Comparison of ENCODE assay signal across 11 cellular contexts in the genomic region with DNA sequence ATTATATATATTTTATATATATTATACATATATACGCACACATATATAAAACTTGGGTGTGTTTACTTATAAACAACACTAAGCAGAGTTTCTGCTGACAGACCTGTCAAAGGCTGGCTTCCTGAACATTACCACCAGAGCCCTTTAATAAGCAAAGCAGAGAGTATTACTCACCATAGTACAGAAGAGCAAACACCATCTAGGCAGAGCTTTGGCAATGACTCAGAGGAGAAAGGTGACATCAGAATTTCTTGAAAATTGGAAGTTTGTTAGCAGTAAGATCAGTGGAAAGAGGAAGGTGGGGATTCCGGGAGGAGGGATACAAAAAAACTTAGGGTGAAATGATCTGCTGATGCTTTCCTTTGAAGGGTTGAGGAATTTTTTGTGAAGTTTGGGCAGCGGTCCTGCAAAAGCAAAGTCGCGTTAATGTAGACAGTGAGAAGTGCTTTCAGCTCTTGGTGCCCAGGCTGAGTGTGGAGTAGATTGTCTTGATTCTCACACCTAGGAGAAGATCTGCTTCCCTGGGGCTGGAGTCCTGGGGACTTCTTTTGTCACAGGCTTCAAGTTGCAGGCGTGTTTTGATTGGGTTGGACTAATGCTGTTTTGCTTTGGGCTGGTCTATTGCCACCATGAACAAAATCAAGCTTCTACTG.
A peak's percentile ranks its signal among the peaks of the same experiment; 100 is the strongest.
DNase-seq lines count a peak whose midpoint lies in the region; ATAC-seq, FAIRE-seq and TF ChIP-seq lines count a peak whose summit lies in the region.
"Had no signal": no experiment of that assay in that cellular context is flagged by ENCODE, and none has a peak within 500 bp of the region (broad histone marks: within the 10 kb centered on the region; RNA-seq: fewer than 3 reads in every experiment).

No MANE protein-coding gene starts in this region.

- peaks cover 67% of the 10 kb centered on the region for H3K4me1 Mint-ChIP-seq in activated CD4-positive, alpha-beta T cell treated with anti-CD3 and anti-CD28 coated beads, Interleukin-2, amount 10 ng/mL, durations not matched to agents 24 days and 14 days
- H3K4me1 Mint-ChIP-seq in stimulated activated effector memory CD8-positive, alpha-beta T cell treated with anti-CD3 and anti-CD28 coated beads, Interleukin-12 subunit alpha, Interleukin-12 subunit beta, amount 100 ng/mL, for 72 hours = peaks cover 70% of the 10 kb centered on the region

- H3K4me1 ChIP-seq in PC-9 (replicated peaks; ENCODE audit: insufficient read depth) (peaks cover 41% of the 10 kb centered on the region), colonic mucosa (no peaks in the 10 kb centered on the region)
- H3K4me1 ChIP-seq: ascending aorta had no signal

- peak overlapping the region; percentile 82 for H3K27ac Mint-ChIP-seq in activated CD4-positive, alpha-beta T cell treated with anti-CD3 and anti-CD28 coated beads, Interleukin-2, amount 10 ng/mL, durations not matched to agents 24 days and 14 days
- peak overlapping the region; percentile 26 for H3K27ac Mint-ChIP-seq in stimulated activated effector memory CD8-positive, alpha-beta T cell treated with anti-CD3 and anti-CD28 coated beads, Interleukin-12 subunit alpha, Interleukin-12 subunit beta, amount 100 ng/mL, for 72 hours

- H3K9me2 ChIP-seq in PC-9 (ENCODE audit: insufficient read depth) = no peaks in the 10 kb centered on the region

- intact Hi-C loops in activated CD4-positive, alpha-beta T cell treated with anti-CD3 and anti-CD28 coated beads, Interleukin-2, amount 10 ng/mL, durations not matched to agents 24 days and 14 days (cut with micrococcal nuclease) = loop anchor here (1.0 kb wide), 3 partner anchors 8 to 52 kb away; no protein-coding TSS in a partner anchor
- intact Hi-C loops in PC-9 (cut with micrococcal nuclease; ENCODE audit: unreplicated experiment) (loop anchor here (10.0 kb wide), 1 partner anchor 581 kb away; a partner anchor contains a TSS), colonic mucosa (cut with DNase I) (no loop called here)

- peaks cover 5% of the 10 kb centered on the region; the same call in 1 of the 2 replicates for H3F3A ChIP-seq in PC-9 (ENCODE audit: insufficient read depth, low read depth)

- H3K36me3 Mint-ChIP-seq in activated CD4-positive, alpha-beta T cell treated with anti-CD3 and anti-CD28 coated beads, Interleukin-2, amount 10 ng/mL, durations not matched to agents 24 days and 14 days (ENCODE audit: low read depth) = peaks cover 7% of the 10 kb centered on the region
- peaks cover 6% of the 10 kb centered on the region for H3K36me3 Mint-ChIP-seq in stimulated activated effector memory CD8-positive, alpha-beta T cell treated with anti-CD3 and anti-CD28 coated beads, Interleukin-12 subunit alpha, Interleukin-12 subunit beta, amount 100 ng/mL, for 72 hours

- DNase-seq in activated CD4-positive, alpha-beta T cell treated with anti-CD3 and anti-CD28 coated beads, Interleukin-2, amount 10 ng/mL, durations not matched to agents 24 days and 14 days = peak; percentile 77
- no peak for DNase-seq in activated CD4-positive, alpha-beta T cell treated with anti-CD3 and anti-CD28 coated beads, Interleukin-2, amount 50 U/mL, for 48 hours
- DNase-seq in PC-9 (peak in 1 of 2 experiments; percentile 82), bronchial epithelial cell (ENCODE audit: low read depth) (peak; percentile 91), colonic mucosa (no peak), NCI-H1417 treated with DMSO at 0.1 percent for 48 hours (lab: John Stamatoyannopoulos, UW) (no peak)
- DNase-seq in stimulated activated effector memory CD8-positive, alpha-beta T cell treated with anti-CD3 and anti-CD28 coated beads, Interleukin-12 subunit alpha, Interleukin-12 subunit beta, amount 100 ng/mL, for 72 hours (ENCODE audit: low spot score in 2 of 2) = no peak
- DNase-seq: NCI-H1436 treated with DMSO at 0.1 percent for 48 hours, occipital lobe had no signal

- H3K79me2 ChIP-seq in PC-9 (ENCODE audit: low read depth) = no peaks in the 10 kb centered on the region

- BruUV-seq in PC-9 (replicated peaks; lab: Mats Ljungman, UMichigan) = no TSS peak

- no peak overlapping the region for H3K4me3 ChIP-seq in PC-9
- H3K4me3 ChIP-seq in bronchial epithelial cell (ENCODE audit: low read depth, low read length) = no peak overlapping the region
- H3K4me3 ChIP-seq in colonic mucosa = no peak overlapping the region
- H3K4me3 ChIP-seq: ascending aorta had no signal

- no peak overlapping the region for H2AFZ ChIP-seq in PC-9

- H3K4me3 Mint-ChIP-seq in activated CD4-positive, alpha-beta T cell treated with anti-CD3 and anti-CD28 coated beads, Interleukin-2, amount 10 ng/mL, durations not matched to agents 24 days and 14 days = peak overlapping the region; percentile 12
- peak overlapping the region; percentile 8 for H3K4me3 Mint-ChIP-seq in stimulated activated effector memory CD8-positive, alpha-beta T cell treated with anti-CD3 and anti-CD28 coated beads, Interleukin-12 subunit alpha, Interleukin-12 subunit beta, amount 100 ng/mL, for 72 hours

- POLR2A ChIA-PET in PC-9 (lab: Charles Lee; ENCODE audit: unreplicated experiment) = interaction anchor here (0.6 kb wide), 1 partner anchor 323 kb away, joined by 3 read pairs; no protein-coding TSS in a partner anchor

- no peak for FAIRE-seq in bronchial epithelial cell (lab: Jason Lieb, UNC)

- H3K9me3 Mint-ChIP-seq in activated CD4-positive, alpha-beta T cell treated with anti-CD3 and anti-CD28 coated beads, Interleukin-2, amount 10 ng/mL, durations not matched to agents 24 days and 14 days = peaks cover 10% of the 10 kb centered on the region
- no peaks in the 10 kb centered on the region for H3K9me3 Mint-ChIP-seq in stimulated activated effector memory CD8-positive, alpha-beta T cell treated with anti-CD3 and anti-CD28 coated beads, Interleukin-12 subunit alpha, Interleukin-12 subunit beta, amount 100 ng/mL, for 72 hours

- H3K36me3 ChIP-seq in PC-9 (ENCODE audit: low read depth) = no peaks in the 10 kb centered on the region
- no peaks in the 10 kb centered on the region for H3K36me3 ChIP-seq in bronchial epithelial cell (ENCODE audit: control insufficient read depth, insufficient read depth, low read length)
- no peaks in the 10 kb centered on the region for H3K36me3 ChIP-seq in colonic mucosa
- H3K36me3 ChIP-seq: ascending aorta had no signal

- no peak overlapping the region for H3K9ac ChIP-seq in colonic mucosa (ENCODE audit: low read depth in 2 of 2, low read length in 2 of 2)

- CTCF ChIA-PET in PC-9 (lab: Charles Lee) = no interaction called here

- TF ChIP-seq CTCF in PC-9 (conservative IDR thresholded peaks at IDR 0.05) (no peak), bronchial epithelial cell (IDR thresholded peaks at IDR 0.05; ENCODE audit: insufficient read depth, low read length, severe bottlenecking) (no peak), colonic mucosa (IDR thresholded peaks at IDR 0.05) (no peak)

- peak overlapping the region; percentile 27 for H3K4me2 ChIP-seq in PC-9

- no peaks in the 10 kb centered on the region for H4K20me1 ChIP-seq in PC-9 (ENCODE audit: insufficient read depth)

- H3K27me3 ChIP-seq in PC-9 (ENCODE audit: insufficient read depth, low read depth) (no peaks in the 10 kb centered on the region), bronchial epithelial cell (ENCODE audit: control insufficient read depth, insufficient read depth, low read length) (no peaks in the 10 kb centered on the region), colonic mucosa (no peaks in the 10 kb centered on the region)
- H3K27me3 ChIP-seq: ascending aorta had no signal

- H3K9me3 ChIP-seq in PC-9 (ENCODE audit: insufficient read depth, low read depth) (no peaks in the 10 kb centered on the region), colonic mucosa (no peaks in the 10 kb centered on the region)
- H3K9me3 ChIP-seq: ascending aorta had no signal

- ATAC-seq in stimulated activated effector memory CD8-positive, alpha-beta T cell treated with anti-CD3 and anti-CD28 coated beads, Interleukin-12 subunit alpha, Interleukin-12 subunit beta, amount 100 ng/mL, for 72 hours = peak; percentile 84
- no peak for ATAC-seq in HG03196 (IDR thresholded peaks at IDR 0.05; ENCODE audit: unreplicated experiment)

- H3K27ac ChIP-seq in PC-9 (peak overlapping the region; percentile 47), colonic mucosa (no peak overlapping the region)
- H3K27ac ChIP-seq: ascending aorta had no signal

- no peaks in the 10 kb centered on the region for H3K27me3 Mint-ChIP-seq in activated CD4-positive, alpha-beta T cell treated with anti-CD3 and anti-CD28 coated beads, Interleukin-2, amount 10 ng/mL, durations not matched to agents 24 days and 14 days

Comparison
In these comparisons a context has a peak if more than half of its experiments do, and no peak if none do; other contexts are left out.
1. DNase-seq: peak in activated CD4-positive, alpha-beta T cell treated with anti-CD3 and anti-CD28 coated beads, Interleukin-2, amount 10 ng/mL, durations not matched to agents 24 days and 14 days (single experiment) and bronchial epithelial cell (single experiment); none in activated CD4-positive, alpha-beta T cell treated with anti-CD3 and anti-CD28 coated beads, Interleukin-2, amount 50 U/mL, for 48 hours (0 of 2), stimulated activated effector memory CD8-positive, alpha-beta T cell treated with anti-CD3 and anti-CD28 coated beads, Interleukin-12 subunit alpha, Interleukin-12 subunit beta, amount 100 ng/mL, for 72 hours (0 of 2), colonic mucosa (single experiment) and NCI-H1417 treated with DMSO at 0.1 percent for 48 hours (single experiment).